ENCODE assay signal across 1 cellular context in genomic region chr16:2911580-2912329, GRCh38.
TF ChIP-seq lines count a peak whose summit lies in the region.

A gene with protein sequence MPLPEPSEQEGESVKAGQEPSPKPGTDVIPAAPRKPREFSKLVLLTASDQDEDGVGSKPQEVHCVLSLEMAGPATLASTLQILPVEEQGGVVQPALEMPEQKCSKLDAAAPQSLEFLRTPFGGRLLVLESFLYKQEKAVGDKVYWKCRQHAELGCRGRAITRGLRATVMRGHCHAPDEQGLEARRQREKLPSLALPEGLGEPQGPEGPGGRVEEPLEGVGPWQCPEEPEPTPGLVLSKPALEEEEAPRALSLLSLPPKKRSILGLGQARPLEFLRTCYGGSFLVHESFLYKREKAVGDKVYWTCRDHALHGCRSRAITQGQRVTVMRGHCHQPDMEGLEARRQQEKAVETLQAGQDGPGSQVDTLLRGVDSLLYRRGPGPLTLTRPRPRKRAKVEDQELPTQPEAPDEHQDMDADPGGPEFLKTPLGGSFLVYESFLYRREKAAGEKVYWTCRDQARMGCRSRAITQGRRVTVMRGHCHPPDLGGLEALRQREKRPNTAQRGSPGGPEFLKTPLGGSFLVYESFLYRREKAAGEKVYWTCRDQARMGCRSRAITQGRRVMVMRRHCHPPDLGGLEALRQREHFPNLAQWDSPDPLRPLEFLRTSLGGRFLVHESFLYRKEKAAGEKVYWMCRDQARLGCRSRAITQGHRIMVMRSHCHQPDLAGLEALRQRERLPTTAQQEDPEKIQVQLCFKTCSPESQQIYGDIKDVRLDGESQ (plus strand): TSS chr16:2911931. CDS start chr16:2929686, 17,755 bp downstream.

TF ChIP-seq in HepG2, 621 proteins besides CTCF, POLR2A, EP300 and RAD21 (continued from another document and continues in another):
- TF ChIP-seq, protein P1, sequence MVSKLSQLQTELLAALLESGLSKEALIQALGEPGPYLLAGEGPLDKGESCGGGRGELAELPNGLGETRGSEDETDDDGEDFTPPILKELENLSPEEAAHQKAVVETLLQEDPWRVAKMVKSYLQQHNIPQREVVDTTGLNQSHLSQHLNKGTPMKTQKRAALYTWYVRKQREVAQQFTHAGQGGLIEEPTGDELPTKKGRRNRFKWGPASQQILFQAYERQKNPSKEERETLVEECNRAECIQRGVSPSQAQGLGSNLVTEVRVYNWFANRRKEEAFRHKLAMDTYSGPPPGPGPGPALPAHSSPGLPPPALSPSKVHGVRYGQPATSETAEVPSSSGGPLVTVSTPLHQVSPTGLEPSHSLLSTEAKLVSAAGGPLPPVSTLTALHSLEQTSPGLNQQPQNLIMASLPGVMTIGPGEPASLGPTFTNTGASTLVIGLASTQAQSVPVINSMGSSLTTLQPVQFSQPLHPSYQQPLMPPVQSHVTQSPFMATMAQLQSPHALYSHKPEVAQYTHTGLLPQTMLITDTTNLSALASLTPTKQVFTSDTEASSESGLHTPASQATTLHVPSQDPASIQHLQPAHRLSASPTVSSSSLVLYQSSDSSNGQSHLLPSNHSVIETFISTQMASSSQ (IDR thresholded peaks at IDR 0.05; ENCODE audit: low read depth) = no peak
- TF ChIP-seq, protein P1 (CRISPR knock-in tag; IDR thresholded peaks at IDR 0.05; ENCODE audit: borderline replicate concordance) = peak; percentile 62; the same call in 1 of the 2 replicates
- TF ChIP-seq ZNF556 (CRISPR knock-in tag; IDR thresholded peaks at IDR 0.05; ENCODE audit: borderline replicate concordance) = peak; percentile 78; the same call in 1 of the 2 replicates
- TF ChIP-seq ZNF709 (CRISPR knock-in tag; IDR thresholded peaks at IDR 0.05) = no peak
- TF ChIP-seq E2F1 (CRISPR knock-in tag; IDR thresholded peaks at IDR 0.05) = peak; percentile 72; the same call in 1 of the 2 replicates
- TF ChIP-seq ZFAT (CRISPR knock-in tag; conservative IDR thresholded peaks at IDR 0.05) = no peak
- TF ChIP-seq ZFP90 (CRISPR knock-in tag; IDR thresholded peaks at IDR 0.05; ENCODE audit: borderline replicate concordance) = peak; percentile 69; the same call in 1 of the 2 replicates
- TF ChIP-seq ZNF136 (CRISPR knock-in tag; IDR thresholded peaks at IDR 0.05; ENCODE audit: low read depth) = no peak
- TF ChIP-seq ZNF737 (CRISPR knock-in tag; IDR thresholded peaks at IDR 0.05; ENCODE audit: borderline replicate concordance) = no peak
- TF ChIP-seq PAX8 (CRISPR knock-in tag; IDR thresholded peaks at IDR 0.05; ENCODE audit: borderline replicate concordance) = no peak
- TF ChIP-seq, protein P2, sequence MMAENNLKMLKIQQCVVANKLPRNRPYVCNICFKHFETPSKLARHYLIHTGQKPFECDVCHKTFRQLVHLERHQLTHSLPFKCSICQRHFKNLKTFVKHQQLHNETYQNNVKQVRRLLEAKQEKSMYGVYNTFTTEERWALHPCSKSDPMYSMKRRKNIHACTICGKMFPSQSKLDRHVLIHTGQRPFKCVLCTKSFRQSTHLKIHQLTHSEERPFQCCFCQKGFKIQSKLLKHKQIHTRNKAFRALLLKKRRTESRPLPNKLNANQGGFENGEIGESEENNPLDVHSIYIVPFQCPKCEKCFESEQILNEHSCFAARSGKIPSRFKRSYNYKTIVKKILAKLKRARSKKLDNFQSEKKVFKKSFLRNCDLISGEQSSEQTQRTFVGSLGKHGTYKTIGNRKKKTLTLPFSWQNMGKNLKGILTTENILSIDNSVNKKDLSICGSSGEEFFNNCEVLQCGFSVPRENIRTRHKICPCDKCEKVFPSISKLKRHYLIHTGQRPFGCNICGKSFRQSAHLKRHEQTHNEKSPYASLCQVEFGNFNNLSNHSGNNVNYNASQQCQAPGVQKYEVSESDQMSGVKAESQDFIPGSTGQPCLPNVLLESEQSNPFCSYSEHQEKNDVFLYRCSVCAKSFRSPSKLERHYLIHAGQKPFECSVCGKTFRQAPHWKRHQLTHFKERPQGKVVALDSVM (CRISPR knock-in tag; IDR thresholded peaks at IDR 0.05) = no peak
- TF ChIP-seq FOXP4 (CRISPR knock-in tag; IDR thresholded peaks at IDR 0.05) = peak; percentile 40; the same call in 1 of the 2 replicates
- TF ChIP-seq ESRRA (CRISPR knock-in tag; IDR thresholded peaks at IDR 0.05; ENCODE audit: low read depth) = no peak
- no peak for TF ChIP-seq GTF2F1 (IDR thresholded peaks at IDR 0.05; ENCODE audit: low read length)
- peak; percentile 73 for TF ChIP-seq ZNF766 (CRISPR knock-in tag; IDR thresholded peaks at IDR 0.05; ENCODE audit: borderline replicate concordance)
- TF ChIP-seq FOXK2 (IDR thresholded peaks at IDR 0.05) = no peak
- 0 out of 2 replicates have a peak, but pooled peaks have one; percentile 37 for TF ChIP-seq ZNF572 (CRISPR knock-in tag; IDR thresholded peaks at IDR 0.05)
- TF ChIP-seq ZNF354B (CRISPR knock-in tag; IDR thresholded peaks at IDR 0.05) = no peak
- TF ChIP-seq SMAD1 (CRISPR knock-in tag; IDR thresholded peaks at IDR 0.05; ENCODE audit: borderline replicate concordance, low read depth) = peak; percentile 89; the same call in 1 of the 2 replicates
- 0 out of 2 replicates have a peak, but pooled peaks have one; percentile 57 for TF ChIP-seq ZNF331 (CRISPR knock-in tag; IDR thresholded peaks at IDR 0.05)
- no peak for TF ChIP-seq SIX1 (CRISPR knock-in tag; IDR thresholded peaks at IDR 0.05; ENCODE audit: borderline replicate concordance)
- no peak for TF ChIP-seq ARHGAP35 (CRISPR knock-in tag; IDR thresholded peaks at IDR 0.05; ENCODE audit: borderline replicate concordance)
- TF ChIP-seq CENPBD1 (CRISPR knock-in tag; IDR thresholded peaks at IDR 0.05; ENCODE audit: borderline replicate concordance, low read depth) = no peak
- no peak; the same call in 1 of the 2 replicates for TF ChIP-seq TOPORS (CRISPR knock-in tag; IDR thresholded peaks at IDR 0.05)
- peak; percentile 19; the same call in 1 of the 2 replicates for TF ChIP-seq RCOR2 (CRISPR knock-in tag; IDR thresholded peaks at IDR 0.05)
- no peak for TF ChIP-seq SNAPC2 (CRISPR knock-in tag; IDR thresholded peaks at IDR 0.05)
- TF ChIP-seq TEAD3 (CRISPR knock-in tag; optimal IDR thresholded peaks at IDR 0.05; ENCODE audit: borderline replicate concordance) = peak; percentile 87
- TF ChIP-seq KDM3A (CRISPR knock-in tag; IDR thresholded peaks at IDR 0.05; ENCODE audit: low read depth) = 0 out of 2 replicates have a peak, but pooled peaks have one; percentile 30
- TF ChIP-seq YEATS2 (CRISPR knock-in tag; IDR thresholded peaks at IDR 0.05; ENCODE audit: borderline replicate concordance) = peak; percentile 82
- TF ChIP-seq, protein P3, sequence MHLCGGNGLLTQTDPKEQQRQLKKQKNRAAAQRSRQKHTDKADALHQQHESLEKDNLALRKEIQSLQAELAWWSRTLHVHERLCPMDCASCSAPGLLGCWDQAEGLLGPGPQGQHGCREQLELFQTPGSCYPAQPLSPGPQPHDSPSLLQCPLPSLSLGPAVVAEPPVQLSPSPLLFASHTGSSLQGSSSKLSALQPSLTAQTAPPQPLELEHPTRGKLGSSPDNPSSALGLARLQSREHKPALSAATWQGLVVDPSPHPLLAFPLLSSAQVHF (CRISPR knock-in tag; IDR thresholded peaks at IDR 0.05) = no peak
- peak; percentile 58 for TF ChIP-seq PHF8 (CRISPR knock-in tag; IDR thresholded peaks at IDR 0.05)
- TF ChIP-seq ZFP91 (CRISPR knock-in tag; IDR thresholded peaks at IDR 0.05; ENCODE audit: borderline replicate concordance) = peak; percentile 62; the same call in 1 of the 2 replicates
- TF ChIP-seq SRY (CRISPR knock-in tag; IDR thresholded peaks at IDR 0.05) = peak; percentile 55; the same call in 1 of the 2 replicates
- TF ChIP-seq, protein P4, sequence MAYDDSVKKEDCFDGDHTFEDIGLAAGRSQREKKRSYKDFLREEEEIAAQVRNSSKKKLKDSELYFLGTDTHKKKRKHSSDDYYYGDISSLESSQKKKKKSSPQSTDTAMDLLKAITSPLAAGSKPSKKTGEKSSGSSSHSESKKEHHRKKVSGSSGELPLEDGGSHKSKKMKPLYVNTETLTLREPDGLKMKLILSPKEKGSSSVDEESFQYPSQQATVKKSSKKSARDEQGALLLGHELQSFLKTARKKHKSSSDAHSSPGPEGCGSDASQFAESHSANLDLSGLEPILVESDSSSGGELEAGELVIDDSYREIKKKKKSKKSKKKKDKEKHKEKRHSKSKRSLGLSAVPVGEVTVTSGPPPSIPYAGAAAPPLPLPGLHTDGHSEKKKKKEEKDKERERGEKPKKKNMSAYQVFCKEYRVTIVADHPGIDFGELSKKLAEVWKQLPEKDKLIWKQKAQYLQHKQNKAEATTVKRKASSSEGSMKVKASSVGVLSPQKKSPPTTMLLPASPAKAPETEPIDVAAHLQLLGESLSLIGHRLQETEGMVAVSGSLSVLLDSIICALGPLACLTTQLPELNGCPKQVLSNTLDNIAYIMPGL (CRISPR knock-in tag; IDR thresholded peaks at IDR 0.05; ENCODE audit: borderline replicate concordance in 1 of 2, low read depth in 1 of 2) = peak; percentile 21 to 55; a peak in 1 of 4 replicates
- TF ChIP-seq AKAP8 (CRISPR knock-in tag; IDR thresholded peaks at IDR 0.05) = no peak
- TF ChIP-seq RARA (CRISPR knock-in tag; IDR thresholded peaks at IDR 0.05) = 0 out of 2 replicates have a peak, but pooled peaks have one; percentile 26
- peak; percentile 35; the same call in 1 of the 2 replicates for TF ChIP-seq HOXA5 (CRISPR knock-in tag; IDR thresholded peaks at IDR 0.05)
- TF ChIP-seq RFX3 (CRISPR knock-in tag; IDR thresholded peaks at IDR 0.05) = no peak
- no peak for TF ChIP-seq GZF1 (CRISPR knock-in tag; IDR thresholded peaks at IDR 0.05)
- no peak for TF ChIP-seq ZNF383 (CRISPR knock-in tag; IDR thresholded peaks at IDR 0.05; ENCODE audit: borderline replicate concordance)
- TF ChIP-seq PCBP1 (IDR thresholded peaks at IDR 0.05; ENCODE audit: borderline replicate concordance, low read depth, low read length) = no peak
- TF ChIP-seq ZNF235 (CRISPR knock-in tag; IDR thresholded peaks at IDR 0.05; ENCODE audit: borderline replicate concordance) = no peak
- no peak for TF ChIP-seq JUNB (CRISPR knock-in tag; IDR thresholded peaks at IDR 0.05; ENCODE audit: borderline replicate concordance)
- TF ChIP-seq ELF1 (CRISPR knock-in tag; IDR thresholded peaks at IDR 0.05) = peak; percentile 73
- no peak for TF ChIP-seq ZNF7 (CRISPR knock-in tag; IDR thresholded peaks at IDR 0.05)
- no peak for TF ChIP-seq ZIK1 (CRISPR knock-in tag; IDR thresholded peaks at IDR 0.05; ENCODE audit: borderline replicate concordance, low read depth)
- TF ChIP-seq BRF2 (CRISPR knock-in tag; IDR thresholded peaks at IDR 0.05) = no peak
